Comparison of ENCODE assay signal across 28 cellular contexts in the genomic region with DNA sequence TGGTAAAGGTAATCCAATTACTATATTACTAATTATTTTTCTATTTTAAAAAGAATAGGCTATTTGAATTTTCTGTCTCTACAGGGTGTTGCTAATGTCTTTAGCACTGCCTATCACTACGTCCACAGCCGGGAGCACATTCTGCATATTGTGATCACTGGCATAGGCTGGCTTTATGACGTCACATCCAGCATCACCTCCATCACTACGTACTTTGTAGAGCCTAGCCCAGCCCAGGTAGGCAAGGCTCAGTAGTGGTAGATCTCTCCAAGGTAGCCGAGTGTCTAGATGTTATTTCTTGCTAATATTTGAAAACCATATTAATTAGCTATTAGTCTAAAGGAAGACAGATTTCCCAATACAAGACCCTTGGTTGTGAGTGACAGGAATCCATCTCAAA.
"Had no signal": no experiment of that assay in that cellular context is flagged by ENCODE, and none has a peak within 500 bp of the region (broad histone marks: within the 10 kb centered on the region; RNA-seq: fewer than 3 reads in every experiment).

No MANE protein-coding gene starts in this region.

- DNase-seq: colonic mucosa; cortex of kidney; dermis blood vessel endothelial cell; dorsolateral prefrontal cortex; effector CD4-positive, alpha-beta T cell; effector CD8-positive, alpha-beta T cell; effector memory CD4-positive, alpha-beta T cell; effector memory CD8-positive, alpha-beta T cell; endodermal cell; erythroblast; esophagus squamous epithelium; foreskin fibroblast; foreskin keratinocyte; foreskin melanocyte; gastrocnemius medialis; glutamatergic neuron; head of caudate nucleus; heart left ventricle; heart right ventricle had no signal

- H3K36me3 ChIP-seq: colonic mucosa, esophagus muscularis mucosa, esophagus squamous epithelium, gastrocnemius medialis, gastroesophageal sphincter, heart left ventricle, heart right ventricle had no signal

- FAIRE-seq: colon, endometrium, endothelial cell of umbilical vein, frontal cortex had no signal

- H3K4me1 ChIP-seq: colonic mucosa, esophagus muscularis mucosa, esophagus squamous epithelium, foreskin keratinocyte, gastrocnemius medialis, gastroesophageal sphincter, heart left ventricle, heart right ventricle had no signal

- H3K27ac ChIP-seq: colonic mucosa, coronary artery, dorsolateral prefrontal cortex, epithelial cell of prostate, esophagus muscularis mucosa, esophagus squamous epithelium, foreskin keratinocyte, gastrocnemius medialis, gastroesophageal sphincter, heart left ventricle, heart right ventricle had no signal

- H3K27me3 ChIP-seq: colonic mucosa, dorsolateral prefrontal cortex, heart left ventricle had no signal

- H3K4me3 ChIP-seq: colonic mucosa, coronary artery, dorsolateral prefrontal cortex, esophagus muscularis mucosa, esophagus squamous epithelium, gastrocnemius medialis, gastroesophageal sphincter, heart left ventricle, heart right ventricle had no signal

- ATAC-seq: effector memory CD8-positive, alpha-beta T cell; esophagus mucosa; foreskin keratinocyte; gastrocnemius medialis; gastroesophageal sphincter; heart left ventricle; heart right ventricle had no signal

- H3K9me3 ChIP-seq: colonic mucosa, esophagus muscularis mucosa, esophagus squamous epithelium, gastrocnemius medialis, gastroesophageal sphincter, heart left ventricle, heart right ventricle had no signal
